Comparison of ENCODE assay signal across 8 cellular contexts in the genomic region with DNA sequence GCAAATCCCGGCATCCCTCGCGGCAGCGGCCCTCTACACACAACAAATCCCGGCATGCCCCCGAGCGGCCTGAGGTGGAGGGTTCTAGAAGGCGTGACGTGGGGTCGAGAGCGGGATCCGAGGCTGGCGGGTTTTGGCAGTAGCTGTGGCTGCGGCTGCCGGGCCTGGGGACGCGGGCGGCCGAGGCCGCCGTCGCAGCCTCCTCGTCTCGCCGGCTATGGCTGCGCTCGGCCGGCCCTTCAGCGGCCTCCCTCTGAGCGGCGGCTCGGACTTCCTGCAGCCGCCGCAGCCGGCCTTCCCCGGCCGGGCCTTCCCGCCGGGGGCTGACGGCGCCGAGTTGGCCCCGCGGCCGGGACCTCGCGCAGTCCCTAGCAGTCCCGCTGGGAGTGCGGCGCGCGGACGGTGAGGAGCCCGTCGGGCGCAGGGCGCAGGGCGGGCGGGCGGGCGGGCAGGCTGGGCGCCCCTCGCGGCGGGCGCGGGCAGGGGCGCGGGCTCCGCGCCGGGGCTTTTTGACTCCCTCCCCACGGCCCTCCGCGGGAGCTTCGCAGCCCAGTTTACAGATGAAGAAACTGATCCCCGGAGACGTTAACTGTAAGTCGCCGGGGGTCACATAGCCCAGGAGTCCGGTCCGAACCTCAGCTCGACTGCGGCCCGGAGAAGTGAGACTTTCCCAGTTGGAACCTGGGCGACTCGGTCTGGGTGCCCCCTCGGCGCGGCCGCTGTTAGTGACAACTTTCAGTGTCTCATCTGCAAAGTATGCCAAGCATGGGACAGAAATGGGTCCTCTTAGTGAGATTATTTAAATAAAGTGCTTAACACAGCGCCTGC. TPM values are rescaled to one million over a fixed set of nuclear protein-coding genes. Genes with fewer than 3 reads are reported as not detected.
DNase-seq lines count a peak whose midpoint lies in the region; ATAC-seq, FAIRE-seq and TF ChIP-seq lines count a peak whose summit lies in the region.

A gene with protein sequence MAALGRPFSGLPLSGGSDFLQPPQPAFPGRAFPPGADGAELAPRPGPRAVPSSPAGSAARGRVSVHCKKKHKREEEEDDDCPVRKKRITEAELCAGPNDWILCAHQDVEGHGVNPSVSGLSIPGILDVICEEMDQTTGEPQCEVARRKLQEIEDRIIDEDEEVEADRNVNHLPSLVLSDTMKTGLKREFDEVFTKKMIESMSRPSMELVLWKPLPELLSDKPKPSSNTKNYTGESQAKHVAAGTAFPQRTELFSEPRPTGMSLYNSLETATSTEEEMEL (plus strand): TSS at position 63 of the 828 bp plus-strand sequence. CDS start 155 bp downstream, at position 218.

- peak within 1 kb of the TSS; percentile 84 for H3K9ac ChIP-seq in ES-I3 (ENCODE audit: low read depth, low read length)

- no peaks in the 10 kb centered on the region for H3K9me3 Mint-ChIP-seq in natural killer cell treated with Interleukin-12 subunit alpha and Interleukin-12 subunit beta and Interleukin-15 and Interleukin-18, amount 100 ng/mL, for 72 hours

- H3K36me3 ChIP-seq in ES-I3 (ENCODE audit: insufficient read depth, low read length): peaks cover 6% of the 10 kb centered on the region; the same call in 1 of the 2 replicates

- DNase-seq in H54 (ENCODE audit: insufficient read length, low spot score) (peak; percentile 81), LoVo (ENCODE audit: low spot score) (peak; percentile 93), RWPE1 (ENCODE audit: low spot score) (peak; percentile 80), fibroblast of peridontal ligament (ENCODE audit: extremely low read depth) (peak; percentile 95)
- DNase-seq in activated T-helper 9 cell treated with anti-CD3 and anti-CD28 coated beads, Interleukin-2, amount 50 U/mL, for 16 hours (ENCODE audit: low read depth): peak; percentile 89
- DNase-seq in natural killer cell treated with Interleukin-12 subunit alpha and Interleukin-12 subunit beta and Interleukin-15 and Interleukin-18, amount 100 ng/mL, for 72 hours (ENCODE audit: low spot score): peak; percentile 95
- peak; percentile 87 for DNase-seq in stimulated activated naive CD4-positive, alpha-beta T cell treated with Interleukin-2 at 50 U/mL for 16 hours (lab: John Stamatoyannopoulos, UW)

- peak within 1 kb of the TSS; percentile 97 for H3K27ac Mint-ChIP-seq in natural killer cell treated with Interleukin-12 subunit alpha and Interleukin-12 subunit beta and Interleukin-15 and Interleukin-18, amount 100 ng/mL, for 72 hours

- peak within 1 kb of the TSS; percentile 88 for H3K27ac ChIP-seq in RWPE1

- H3K4me1 ChIP-seq in ES-I3 (ENCODE audit: insufficient read depth, low read length): no peaks in the 10 kb centered on the region

- H3K36me3 Mint-ChIP-seq in natural killer cell treated with Interleukin-12 subunit alpha and Interleukin-12 subunit beta and Interleukin-15 and Interleukin-18, amount 100 ng/mL, for 72 hours: peaks cover 15% of the 10 kb centered on the region

- ATAC-seq in natural killer cell treated with Interleukin-12 subunit alpha and Interleukin-12 subunit beta and Interleukin-15 and Interleukin-18, amount 100 ng/mL, for 72 hours: peak; percentile 95 to 96

- CTCF ChIA-PET in RWPE1 (lab: Yijun Ruan, JAX): interaction anchor here (0.6 to 0.7 kb wide), 3 partner anchors 30 to 994 kb away, joined by 3 to 8 read pairs (median 3); a partner anchor contains a TSS

- TF ChIP-seq CTCF in RWPE1 (conservative IDR thresholded peaks at IDR 0.05; ENCODE audit: low read depth): no peak; the same call in 1 of the 2 replicates

- FAIRE-seq in H54 (lab: Jason Lieb, UNC): no peak

- POLR2A ChIA-PET in RWPE1 (lab: Yijun Ruan, JAX; ENCODE audit: low non-redundant PET): interaction anchor here (0.7 kb wide), 1 partner anchor 28 kb away, joined by 4 read pairs; a partner anchor contains a TSS

- H3K27me3 Mint-ChIP-seq in natural killer cell treated with Interleukin-12 subunit alpha and Interleukin-12 subunit beta and Interleukin-15 and Interleukin-18, amount 100 ng/mL, for 72 hours: no peaks in the 10 kb centered on the region

- H3K9me3 ChIP-seq in ES-I3 (ENCODE audit: control insufficient read depth, insufficient read depth, low read length): no peaks in the 10 kb centered on the region; the same call in 1 of the 2 replicates

- H3K4me3 Mint-ChIP-seq in natural killer cell treated with Interleukin-12 subunit alpha and Interleukin-12 subunit beta and Interleukin-15 and Interleukin-18, amount 100 ng/mL, for 72 hours: peak within 1 kb of the TSS; percentile 98

- peaks cover 27 to 30% of the 10 kb centered on the region in 2 donors for H3K4me1 Mint-ChIP-seq in natural killer cell treated with Interleukin-12 subunit alpha and Interleukin-12 subunit beta and Interleukin-15 and Interleukin-18, amount 100 ng/mL, for 72 hours (ENCODE audit: low read depth in 2 of 2)

- peak; percentile 65 for TF ChIP-seq POLR2A in H54 (IDR thresholded peaks at IDR 0.05; ENCODE audit: low read depth, low read length)

RNA-seq across cellular contexts. Expression of the gene that starts here (rescaled TPM):
- 10 to 100 TPM; 35.3 to 43.4 TPM for total RNA-seq in natural killer cell treated with Interleukin-12 subunit alpha and Interleukin-12 subunit beta and Interleukin-15 and Interleukin-18, amount 100 ng/mL, for 72 hours

Comparison
In these comparisons a context has a peak if more than half of its experiments do, and no peak if none do; other contexts are left out.
1. Peak in every context shown above with its lines: DNase-seq, ATAC-seq and H3K27ac ChIP-seq.